Comparison of ENCODE assay signal across 23 cellular contexts in genomic region chr5:166117062-166117743, GRCh38.
A peak's percentile ranks its signal among the peaks of the same experiment; 100 is the strongest.
DNase-seq lines count a peak whose midpoint lies in the region; FAIRE-seq and TF ChIP-seq lines count a peak whose summit lies in the region.
"Had no signal": no experiment of that assay in that cellular context is flagged by ENCODE, and none has a peak within 500 bp of the region (broad histone marks: within the 10 kb centered on the region; RNA-seq: fewer than 3 reads in every experiment).

No MANE protein-coding gene starts in this region.

- DNase-seq in Daoy (ENCODE audit: low read depth) (peak; percentile 60), amniotic epithelial cell (ENCODE audit: low read depth) (peak; percentile 35), superior temporal gyrus (ENCODE audit: extremely low spot score) (no peak), NOMO-1 treated with DMSO at 0.1 percent for 48 hours (lab: John Stamatoyannopoulos, UW; ENCODE audit: unreplicated experiment) (no peak), NCI-H526 (lab: John Stamatoyannopoulos, UW) (no peak)
- DNase-seq: BE2C; CD4-positive, CD25-positive, alpha-beta regulatory T cell; DMS79; HFFc6; MM.1S; NCI-H1092; NCI-H1436 treated with DMSO at 0.1 percent for 48 hours; NCI-H1930; NCI-H345; NCI-H524 treated with DMSO at 0.1 percent for 48 hours; PC-3; RPMI8226; SHP77; SW 1271 had no signal

- TF ChIP-seq CTCF in HEK293 (tag by site-specific recombination; IDR thresholded peaks at IDR 0.05), result no peak

- POLR2A ChIA-PET in HEK293 (lab: Yijun Ruan, JAX), result no interaction called here

- H3K36me3 ChIP-seq in HEK293 (ENCODE audit: control insufficient read depth in 2 of 2, insufficient read depth in 1 of 2, low read length in 2 of 2), result no peaks in the 10 kb centered on the region
- H3K36me3 ChIP-seq: BE2C had no signal

- no peaks in the 10 kb centered on the region for H3K9me3 ChIP-seq in HEK293 (ENCODE audit: control insufficient read depth, insufficient read depth, low read depth, low read length)
- H3K9me3 ChIP-seq: BE2C had no signal

- H3K4me1 ChIP-seq in HEK293 (ENCODE audit: control insufficient read depth, insufficient read depth, low read length), result no peaks in the 10 kb centered on the region
- H3K4me1 ChIP-seq: BE2C had no signal

- CTCF ChIA-PET in HEK293 (lab: Yijun Ruan, JAX), result no interaction called here

- no peak overlapping the region for H3K27ac ChIP-seq in HEK293 (ENCODE audit: extremely low read depth, low read depth, low read length)

- no peak overlapping the region for H3K4me3 ChIP-seq in HEK293 (ENCODE audit: low read depth, low read length)
- H3K4me3 ChIP-seq: K562 had no signal

- FAIRE-seq in islet of Langerhans (lab: Jason Lieb, UNC), result peak; percentile 51
- FAIRE-seq: H54, K562 had no signal

TF ChIP-seq in HEK293, 187 proteins besides CTCF, POLR2A, EP300 and RAD21:
- TF ChIP-seq ZBTB21 (tag by site-specific recombination; IDR thresholded peaks at IDR 0.05) (peak; percentile 40; the same call in 1 of the 2 replicates), ZNF664 (tag by site-specific recombination; IDR thresholded peaks at IDR 0.05) (no peak), ATF2 (tag by site-specific recombination; IDR thresholded peaks at IDR 0.05; ENCODE audit: low read depth) (peak; percentile 34; the same call in 1 of the 2 replicates), ZNF114 (tag by site-specific recombination; IDR thresholded peaks at IDR 0.05) (no peak), ZNF561 (tag by site-specific recombination; IDR thresholded peaks at IDR 0.05; ENCODE audit: borderline replicate concordance) (no peak), ZBTB20 (tag by site-specific recombination; IDR thresholded peaks at IDR 0.05) (no peak)
TF ChIP-seq in HEK293: peak in this region for 2.

Comparison
In these comparisons a context has a peak if more than half of its experiments do, and no peak if none do; other contexts are left out.
1. DNase-seq: peak in Daoy (single experiment) and amniotic epithelial cell (single experiment); none in superior temporal gyrus (single experiment), NOMO-1 treated with DMSO at 0.1 percent for 48 hours (single experiment) and NCI-H526 (0 of 2).